Comparison of ENCODE assay signal across 25 cellular contexts in the genomic region with DNA sequence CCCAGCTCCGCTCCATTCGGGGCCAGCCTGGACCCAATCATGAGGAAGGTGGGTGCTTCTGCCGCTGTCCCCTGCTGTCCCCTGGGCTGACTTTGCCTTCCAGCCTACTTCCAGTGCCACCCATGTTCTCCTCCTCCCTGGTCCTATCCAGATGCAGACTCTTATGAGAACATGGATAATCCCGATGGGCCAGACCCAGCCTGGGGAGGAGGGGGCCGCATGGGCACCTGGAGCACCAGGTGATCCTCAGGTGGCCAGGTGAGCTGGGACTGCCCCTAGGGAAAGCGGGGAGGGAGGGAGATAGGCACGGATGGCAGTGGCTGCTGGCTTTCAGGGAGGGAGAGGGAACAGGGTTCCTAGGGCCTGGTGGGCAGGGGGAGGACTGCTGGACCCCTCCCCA. TPM values are rescaled to one million over a fixed set of nuclear protein-coding genes. Genes with fewer than 3 reads are reported as not detected.
"Had no signal": no experiment of that assay in that cellular context is flagged by ENCODE, and none has a peak within 500 bp of the region (broad histone marks: within the 10 kb centered on the region; RNA-seq: fewer than 3 reads in every experiment).

No MANE protein-coding gene starts in this region.

- FAIRE-seq: HTR-8/SVneo, K562, RCC 7860 had no signal

- H3K9me3 ChIP-seq: SK-N-SH had no signal

- H3K9ac ChIP-seq: KMS-11, SK-N-SH had no signal

- H3K4me2 ChIP-seq: KMS-11, SK-N-SH had no signal

- H3K9me3 Mint-ChIP-seq: IgD-negative memory B cell had no signal

- H3K27me3 Mint-ChIP-seq: IgD-negative memory B cell had no signal

- H3K4me3 ChIP-seq: K562 had no signal

- DNase-seq: Kasumi-1, MM.1S, NCI-H1092 treated with DMSO at 0.1 percent for 48 hours, NCI-H1436, NCI-H187, NCI-H2029, NCI-H2081 treated with DMSO at 0.1 percent for 48 hours, NCI-H2171, NCI-H226, NCI-H446, NCI-H510A, NCI-H524 treated with DMSO at 0.1 percent for 48 hours, NCI-H69, NCI-H774, RPMI8226, SHP77, SK-N-SH had no signal

- H3K27ac ChIP-seq: HL-60, KMS-11 had no signal

- ATAC-seq: K562 had no signal

RNA-seq across cellular contexts. Expression of a gene that starts 7.0 kb away (rescaled TPM):
- total RNA-seq: M059J, SK-MEL-5 had no signal
- polyA plus RNA-seq: SK-N-SH had no signal
